In genomic region chr2:235042576-235043515, GRCh38 we compare ENCODE assay signal across 17 cellular contexts.
"Had no signal": no experiment of that assay in that cellular context is flagged by ENCODE, and none has a peak within 500 bp of the region (broad histone marks: within the 10 kb centered on the region; RNA-seq: fewer than 3 reads in every experiment).

No MANE protein-coding gene starts in this region.

- H3K4me1 Mint-ChIP-seq: nephron had no signal

- H3K4me2 ChIP-seq: smooth muscle cell had no signal

- H3K27me3 ChIP-seq: dorsolateral prefrontal cortex, heart left ventricle, neutrophil, stomach, transverse colon had no signal

- H3K4me3 ChIP-seq: coronary artery, dorsolateral prefrontal cortex, heart left ventricle, smooth muscle cell, stomach, thoracic aorta, transverse colon had no signal

- H3K27ac Mint-ChIP-seq: mesothelial cell of epicardium, nephron had no signal

- H3K4me3 Mint-ChIP-seq: mesothelial cell of epicardium; nephron; stimulated activated memory B cell treated with anti-CD40 and anti-IgM and Interleukin-4, amounts not matched to agents 10 μg/mL and 1 μg/mL and 100 μg/mL, for 72 hours had no signal

- H3K9me3 Mint-ChIP-seq: memory B cell; mesothelial cell of epicardium; nephron; stimulated activated memory B cell treated with anti-CD40 and anti-IgM and Interleukin-4, amounts not matched to agents 10 μg/mL and 1 μg/mL and 100 μg/mL, for 72 hours had no signal

- H3K27me3 Mint-ChIP-seq: memory B cell; stimulated activated memory B cell treated with anti-CD40 and anti-IgM and Interleukin-4, amounts not matched to agents 10 μg/mL and 1 μg/mL and 100 μg/mL, for 72 hours had no signal

- ATAC-seq: heart left ventricle; left colon; stimulated activated memory B cell treated with anti-CD40 and anti-IgM and Interleukin-4, amounts not matched to agents 10 μg/mL and 1 μg/mL and 100 μg/mL, for 72 hours had no signal

- H3K36me3 ChIP-seq: neutrophil had no signal

- H3K27ac ChIP-seq: coronary artery, dorsolateral prefrontal cortex, neutrophil, thoracic aorta, transverse colon had no signal

- DNase-seq: central memory CD4-positive, alpha-beta T cell; effector CD8-positive, alpha-beta T cell; heart left ventricle; hippocampal formation; left colon; stimulated activated CD4-positive, alpha-beta T cell treated with anti-CD3 and anti-CD28 coated beads, Interleukin-4, amount 100 ng/mL, for 24 hours; stomach; transverse colon had no signal

- H3K36me3 Mint-ChIP-seq: memory B cell had no signal

- H3K9me3 ChIP-seq: heart left ventricle, neutrophil, stomach, thoracic aorta, transverse colon had no signal

- H3K4me1 ChIP-seq: transverse colon had no signal
